ENCODE assay signal across 28 cellular contexts in genomic region chr2:45102141-45102540, GRCh38.
"Had no signal": no experiment of that assay in that cellular context is flagged by ENCODE, and none has a peak within 500 bp of the region (broad histone marks: within the 10 kb centered on the region; RNA-seq: fewer than 3 reads in every experiment).

No MANE protein-coding gene starts in this region.

- H3K4me3 ChIP-seq: dorsolateral prefrontal cortex, heart right ventricle, lower lobe of right lung, prostate gland, sigmoid colon, testis, tibial artery had no signal

- H3K36me3 ChIP-seq: heart right ventricle, lower lobe of right lung, prostate gland, sigmoid colon, tibial artery had no signal

- H3K27ac ChIP-seq: dorsolateral prefrontal cortex, epithelial cell of prostate, heart right ventricle, lower lobe of right lung, prostate gland, sigmoid colon, testis, tibial artery had no signal

- ATAC-seq: esophagus mucosa; heart right ventricle; left colon; left ventricle myocardium superior; lower lobe of right lung; naive thymus-derived CD8-positive, alpha-beta T cell; right cardiac atrium; stimulated activated effector memory CD8-positive, alpha-beta T cell treated with anti-CD3 and anti-CD28 coated beads, Interleukin-12 subunit alpha, Interleukin-12 subunit beta, amount 100 ng/mL, for 72 hours had no signal

- DNase-seq: cortex of kidney; dorsolateral prefrontal cortex; effector CD4-positive, alpha-beta T cell; foreskin melanocyte; glutamatergic neuron; heart right ventricle; hippocampal formation; immature natural killer cell; islet precursor cell; kidney glomerular epithelial cell; left colon; left ventricle myocardium superior; lower lobe of right lung; naive thymus-derived CD8-positive, alpha-beta T cell; nephron progenitor cell; nucleus accumbens; right cardiac atrium; sigmoid colon; stimulated activated CD4-positive, alpha-beta T cell treated with anti-CD3 and anti-CD28 coated beads, Interleukin-2, amount 100 ng/mL, for 24 hours; stimulated activated CD4-positive, alpha-beta T cell treated with anti-CD3 and anti-CD28 coated beads, Interleukin-4, amount 100 ng/mL, for 24 hours; stimulated activated naive CD4-positive, alpha-beta T cell treated with Interleukin-2 at 50 U/mL for 16 hours; substantia nigra; testis; tibial artery had no signal

- H3K9me3 ChIP-seq: lower lobe of right lung, prostate gland, sigmoid colon, testis, tibial artery had no signal
